Comparison of ENCODE assay signal across 1 cellular context in the genomic region with DNA sequence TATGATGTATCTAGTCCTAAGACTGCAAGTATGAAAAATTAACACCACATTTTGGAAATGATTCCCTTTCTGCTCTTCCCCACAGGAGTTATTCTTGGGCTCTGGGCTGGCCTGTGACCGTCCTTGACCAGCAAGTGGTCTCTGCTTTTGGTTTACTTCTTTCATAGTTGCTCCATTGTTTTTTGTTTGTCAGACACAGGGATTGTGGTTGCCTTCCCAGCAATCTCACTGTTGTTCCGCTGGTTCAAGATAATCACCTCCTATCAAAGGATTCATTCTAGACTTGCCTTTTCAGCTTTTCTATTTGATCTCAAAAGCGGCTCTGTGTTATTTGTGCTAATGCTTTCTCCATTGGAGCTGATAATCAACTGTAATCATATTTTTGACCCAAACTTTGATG.
A peak's percentile ranks its signal among the peaks of the same experiment; 100 is the strongest.
TF ChIP-seq lines count a peak whose summit lies in the region.

No MANE protein-coding gene starts in this region.

TF ChIP-seq in HepG2, 621 proteins besides CTCF, POLR2A, EP300 and RAD21 (continued from another document):
- TF ChIP-seq ZNF496 (CRISPR knock-in tag; IDR thresholded peaks at IDR 0.05; ENCODE audit: insufficient replicate concordance) (no peak), ZKSCAN8 (CRISPR knock-in tag; IDR thresholded peaks at IDR 0.05; ENCODE audit: borderline replicate concordance) (no peak), NFE2L1 (CRISPR knock-in tag; IDR thresholded peaks at IDR 0.05; ENCODE audit: borderline replicate concordance) (no peak), PAXIP1 (CRISPR knock-in tag; conservative IDR thresholded peaks at IDR 0.05) (peak; percentile 46; the same call in 1 of the 2 replicates), FOXA1 (IDR thresholded peaks at IDR 0.05) (no peak), FOXA1 (CRISPR knock-in tag; IDR thresholded peaks at IDR 0.05) (0 out of 2 replicates have a peak, but pooled peaks have one; percentile 28), GATAD2A (CRISPR knock-in tag; IDR thresholded peaks at IDR 0.05) (peak; percentile 58), GATA4 (IDR thresholded peaks at IDR 0.05; ENCODE audit: borderline replicate concordance, low read depth) (peak; percentile 56; the same call in 1 of the 2 replicates), MED1 (CRISPR knock-in tag; IDR thresholded peaks at IDR 0.05) (peak; percentile 35; the same call in 1 of the 2 replicates), RXRB (CRISPR knock-in tag; IDR thresholded peaks at IDR 0.05; ENCODE audit: borderline replicate concordance) (peak; percentile 61), NFIC (IDR thresholded peaks at IDR 0.05; ENCODE audit: low read length) (0 out of 2 replicates have a peak, but pooled peaks have one; percentile 44), SRSF9 (IDR thresholded peaks at IDR 0.05; ENCODE audit: borderline replicate concordance, insufficient read depth, low read depth, low read length, poor library complexity, severe bottlenecking) (no peak), ZNF510 (CRISPR knock-in tag; IDR thresholded peaks at IDR 0.05; ENCODE audit: low read depth) (no peak), RXRA (CRISPR knock-in tag; IDR thresholded peaks at IDR 0.05) (peak; percentile 63; the same call in 1 of the 2 replicates), ISL2 (CRISPR knock-in tag; IDR thresholded peaks at IDR 0.05) (peak; percentile 59)
- TF ChIP-seq, protein P1, sequence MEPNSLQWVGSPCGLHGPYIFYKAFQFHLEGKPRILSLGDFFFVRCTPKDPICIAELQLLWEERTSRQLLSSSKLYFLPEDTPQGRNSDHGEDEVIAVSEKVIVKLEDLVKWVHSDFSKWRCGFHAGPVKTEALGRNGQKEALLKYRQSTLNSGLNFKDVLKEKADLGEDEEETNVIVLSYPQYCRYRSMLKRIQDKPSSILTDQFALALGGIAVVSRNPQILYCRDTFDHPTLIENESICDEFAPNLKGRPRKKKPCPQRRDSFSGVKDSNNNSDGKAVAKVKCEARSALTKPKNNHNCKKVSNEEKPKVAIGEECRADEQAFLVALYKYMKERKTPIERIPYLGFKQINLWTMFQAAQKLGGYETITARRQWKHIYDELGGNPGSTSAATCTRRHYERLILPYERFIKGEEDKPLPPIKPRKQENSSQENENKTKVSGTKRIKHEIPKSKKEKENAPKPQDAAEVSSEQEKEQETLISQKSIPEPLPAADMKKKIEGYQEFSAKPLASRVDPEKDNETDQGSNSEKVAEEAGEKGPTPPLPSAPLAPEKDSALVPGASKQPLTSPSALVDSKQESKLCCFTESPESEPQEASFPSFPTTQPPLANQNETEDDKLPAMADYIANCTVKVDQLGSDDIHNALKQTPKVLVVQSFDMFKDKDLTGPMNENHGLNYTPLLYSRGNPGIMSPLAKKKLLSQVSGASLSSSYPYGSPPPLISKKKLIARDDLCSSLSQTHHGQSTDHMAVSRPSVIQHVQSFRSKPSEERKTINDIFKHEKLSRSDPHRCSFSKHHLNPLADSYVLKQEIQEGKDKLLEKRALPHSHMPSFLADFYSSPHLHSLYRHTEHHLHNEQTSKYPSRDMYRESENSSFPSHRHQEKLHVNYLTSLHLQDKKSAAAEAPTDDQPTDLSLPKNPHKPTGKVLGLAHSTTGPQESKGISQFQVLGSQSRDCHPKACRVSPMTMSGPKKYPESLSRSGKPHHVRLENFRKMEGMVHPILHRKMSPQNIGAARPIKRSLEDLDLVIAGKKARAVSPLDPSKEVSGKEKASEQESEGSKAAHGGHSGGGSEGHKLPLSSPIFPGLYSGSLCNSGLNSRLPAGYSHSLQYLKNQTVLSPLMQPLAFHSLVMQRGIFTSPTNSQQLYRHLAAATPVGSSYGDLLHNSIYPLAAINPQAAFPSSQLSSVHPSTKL (CRISPR knock-in tag; IDR thresholded peaks at IDR 0.05), result peak; percentile 72
